In genomic region chr7:157830331-157830730, GRCh38 we compare ENCODE assay signal across 23 cellular contexts.
DNase-seq lines count a peak whose midpoint lies in the region; ATAC-seq and TF ChIP-seq lines count a peak whose summit lies in the region.
"Had no signal": no experiment of that assay in that cellular context is flagged by ENCODE, and none has a peak within 500 bp of the region (broad histone marks: within the 10 kb centered on the region; RNA-seq: fewer than 3 reads in every experiment).

No MANE protein-coding gene starts in this region.

- no peak for TF ChIP-seq CTCF in lower lobe of right lung (IDR thresholded peaks at IDR 0.05)

- intact Hi-C loops in lower lobe of right lung (cut with DNase I): no loop called here

- no peaks in the 10 kb centered on the region for H3K4me1 ChIP-seq in lower lobe of right lung

- peak; percentile 56 for DNase-seq in DMS53 (lab: John Stamatoyannopoulos, UW)
- DNase-seq in DMS53 treated with DMSO at 0.1 percent for 48 hours (lab: John Stamatoyannopoulos, UW; ENCODE audit: unreplicated experiment): no peak
- peak; percentile 92 for DNase-seq in NCI-H146 (lab: John Stamatoyannopoulos, UW)
- peak; percentile 87 for DNase-seq in NCI-H69 (lab: John Stamatoyannopoulos, UW)
- DNase-seq in lower lobe of right lung: peak; percentile 38
- no peak for DNase-seq in putamen (ENCODE audit: low spot score)
- no peak for DNase-seq in NCI-H2227 treated with DMSO at 0.1 percent for 48 hours (lab: John Stamatoyannopoulos, UW)
- DNase-seq in stimulated activated CD4-positive, alpha-beta T cell treated with anti-CD3 and anti-CD28 coated beads, Interleukin-2, amount 100 ng/mL, for 48 hours: no peak
- DNase-seq: activated CD8-positive, alpha-beta T cell treated with anti-CD3 and anti-CD28 coated beads, Interleukin-2, amount 10 ng/mL, durations not matched to agents 7 days and 5 days; CD8-positive, alpha-beta T cell; dermis blood vessel endothelial cell; KBM-7; mesendoderm; naive B cell; NCI-H524; occipital lobe; retina; stimulated activated CD4-positive, alpha-beta T cell treated with anti-CD3 and anti-CD28 coated beads, Interleukin-4, amount 100 ng/mL, for 24 hours; stimulated activated naive CD4-positive, alpha-beta T cell treated with Interleukin-2 at 50 U/mL for 16 hours had no signal

- ATAC-seq in lower lobe of right lung: no peak
- ATAC-seq: activated CD4-positive, CD25-positive, alpha-beta regulatory T cell treated with anti-CD3 and anti-CD28 coated beads, Interleukin-2, amount 50 U/mL, for 24 hours; activated CD8-positive, alpha-beta T cell treated with anti-CD3 and anti-CD28 coated beads, Interleukin-2, amount 10 ng/mL, durations not matched to agents 7 days and 5 days; CD8-positive, alpha-beta T cell; Right ventricle myocardium inferior had no signal

- H3K9me3 ChIP-seq in lower lobe of right lung: no peaks in the 10 kb centered on the region

- no peaks in the 10 kb centered on the region for H3K27me3 ChIP-seq in lower lobe of right lung (ENCODE audit: low read depth)
- H3K27me3 ChIP-seq: cardiac muscle cell had no signal

- no peak overlapping the region for H3K4me3 ChIP-seq in lower lobe of right lung
- H3K4me3 ChIP-seq: cardiac muscle cell had no signal

- H3K36me3 ChIP-seq in lower lobe of right lung: no peaks in the 10 kb centered on the region
- H3K36me3 ChIP-seq: cardiac muscle cell had no signal

- H3K27ac ChIP-seq in lower lobe of right lung: no peak overlapping the region
- H3K27ac ChIP-seq: 22Rv1, cardiac muscle cell had no signal

Comparison
In these comparisons a context has a peak if more than half of its experiments do, and no peak if none do; other contexts are left out.
1. DNase-seq: peak in DMS53 (single experiment), NCI-H146 (single experiment), NCI-H69 (single experiment) and lower lobe of right lung (single experiment); none in DMS53 treated with DMSO at 0.1 percent for 48 hours (single experiment), putamen (single experiment), NCI-H2227 treated with DMSO at 0.1 percent for 48 hours (single experiment) and stimulated activated CD4-positive, alpha-beta T cell treated with anti-CD3 and anti-CD28 coated beads, Interleukin-2, amount 100 ng/mL, for 48 hours (0 of 2).